Comparison of ENCODE assay signal across 24 cellular contexts in the genomic region with DNA sequence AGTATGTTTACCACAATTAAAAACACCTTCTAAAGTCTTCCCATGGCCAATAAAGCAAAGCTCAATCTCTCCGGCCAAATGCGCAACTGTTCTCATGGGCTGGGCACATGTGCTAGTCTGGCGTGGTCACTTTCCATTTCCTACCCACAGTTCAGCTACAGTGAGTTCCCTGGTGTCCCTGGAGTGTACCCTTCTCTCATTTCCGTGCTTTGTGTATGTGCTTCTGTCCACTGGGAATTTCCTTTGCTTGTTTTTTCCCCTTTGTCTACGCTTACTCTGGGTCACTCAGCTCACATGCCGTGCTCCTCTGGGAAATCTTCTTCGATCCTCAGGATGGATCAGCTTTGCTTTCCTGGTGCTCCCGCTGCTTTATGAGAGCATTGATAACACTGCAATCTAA.
"Had no signal": no experiment of that assay in that cellular context is flagged by ENCODE, and none has a peak within 500 bp of the region (broad histone marks: within the 10 kb centered on the region; RNA-seq: fewer than 3 reads in every experiment).

No MANE protein-coding gene starts in this region.

- H3K9me3 Mint-ChIP-seq: immature natural killer cell; natural killer cell treated with Interleukin-12 subunit alpha and Interleukin-12 subunit beta and Interleukin-15 and Interleukin-18, amount 100 ng/mL, for 72 hours; stimulated activated effector memory CD8-positive, alpha-beta T cell treated with anti-CD3 and anti-CD28 coated beads, Interleukin-12 subunit alpha, Interleukin-12 subunit beta, amount 100 ng/mL, for 72 hours; T-helper 2 cell treated with Interferon-gamma antibody and Interleukin-4, amounts not matched to agents 5 μg/mL and 100 μg/mL, for 36 hours; type B pancreatic cell had no signal

- H3K4me3 ChIP-seq: dorsolateral prefrontal cortex, lung, SK-N-MC, stomach, testis had no signal

- H3K36me3 Mint-ChIP-seq: immature natural killer cell; mesothelial cell of epicardium; natural killer cell treated with Interleukin-12 subunit alpha and Interleukin-12 subunit beta and Interleukin-15 and Interleukin-18, amount 100 ng/mL, for 72 hours; stimulated activated effector memory CD8-positive, alpha-beta T cell treated with anti-CD3 and anti-CD28 coated beads, Interleukin-12 subunit alpha, Interleukin-12 subunit beta, amount 100 ng/mL, for 72 hours; type B pancreatic cell had no signal

- H3K4me1 Mint-ChIP-seq: activated CD4-positive, alpha-beta T cell treated with anti-CD3 and anti-CD28 coated beads for 36 hours; immature natural killer cell; mesothelial cell of epicardium; stimulated activated effector memory CD8-positive, alpha-beta T cell treated with anti-CD3 and anti-CD28 coated beads, Interleukin-12 subunit alpha, Interleukin-12 subunit beta, amount 100 ng/mL, for 72 hours; WTC11 had no signal

- H3K4me3 Mint-ChIP-seq: activated CD4-positive, alpha-beta T cell treated with anti-CD3 and anti-CD28 coated beads for 36 hours; activated naive CD8-positive, alpha-beta T cell; immature natural killer cell; mesothelial cell of epicardium; natural killer cell treated with Interleukin-12 subunit alpha and Interleukin-12 subunit beta and Interleukin-15 and Interleukin-18, amount 100 ng/mL, for 72 hours; stimulated activated effector memory CD8-positive, alpha-beta T cell treated with anti-CD3 and anti-CD28 coated beads, Interleukin-12 subunit alpha, Interleukin-12 subunit beta, amount 100 ng/mL, for 72 hours; T-helper 2 cell treated with Interferon-gamma antibody and Interleukin-4, amounts not matched to agents 5 μg/mL and 100 μg/mL, for 36 hours; type B pancreatic cell; WTC11 had no signal

- DNase-seq: activated CD4-positive, alpha-beta T cell treated with anti-CD3 and anti-CD28 coated beads for 36 hours; activated CD4-positive, alpha-beta T cell treated with anti-CD3 and anti-CD28 coated beads, Interleukin-2, amount 50 U/mL, for 48 hours; activated gamma-delta T cell treated with Interleukin-2 at 50 U/mL for 16 hours; amniotic stem cell; dorsolateral prefrontal cortex; foreskin fibroblast; head of caudate nucleus; immature natural killer cell; kidney glomerular epithelial cell; nucleus accumbens; posterior cingulate gyrus; stimulated activated CD4-positive, alpha-beta T cell treated with anti-CD3 and anti-CD28 coated beads, Interleukin-15, amount 100 ng/mL, for 24 hours; stimulated activated CD4-positive, alpha-beta T cell treated with anti-CD3 and anti-CD28 coated beads, Interleukin-4, amount 100 ng/mL, for 1 hour; stomach; testis had no signal

- H3K27ac Mint-ChIP-seq: activated CD4-positive, alpha-beta T cell treated with anti-CD3 and anti-CD28 coated beads for 36 hours; activated naive CD8-positive, alpha-beta T cell; immature natural killer cell; mesothelial cell of epicardium; natural killer cell treated with Interleukin-12 subunit alpha and Interleukin-12 subunit beta and Interleukin-15 and Interleukin-18, amount 100 ng/mL, for 72 hours; stimulated activated effector memory CD8-positive, alpha-beta T cell treated with anti-CD3 and anti-CD28 coated beads, Interleukin-12 subunit alpha, Interleukin-12 subunit beta, amount 100 ng/mL, for 72 hours; T-helper 2 cell treated with Interferon-gamma antibody and Interleukin-4, amounts not matched to agents 5 μg/mL and 100 μg/mL, for 36 hours; type B pancreatic cell; WTC11 had no signal

- H3K27me3 ChIP-seq: dorsolateral prefrontal cortex, stomach, testis had no signal

- H3K4me1 ChIP-seq: stomach, testis had no signal

- H3K27ac ChIP-seq: dorsolateral prefrontal cortex, SK-N-MC, stomach, testis had no signal

- ATAC-seq: activated CD4-positive, alpha-beta T cell treated with anti-CD3 and anti-CD28 coated beads for 36 hours; natural killer cell treated with Interleukin-12 subunit alpha and Interleukin-12 subunit beta and Interleukin-15 and Interleukin-18, amount 100 ng/mL, for 72 hours; stimulated activated effector memory CD8-positive, alpha-beta T cell treated with anti-CD3 and anti-CD28 coated beads, Interleukin-12 subunit alpha, Interleukin-12 subunit beta, amount 100 ng/mL, for 72 hours; WTC11 had no signal

- H3K9me3 ChIP-seq: stomach, testis had no signal

- H3K36me3 ChIP-seq: stomach had no signal

- H3K27me3 Mint-ChIP-seq: type B pancreatic cell had no signal
